Comparison of ENCODE assay signal across 1 cellular context in genomic region chr3:194339356-194339755, GRCh38.
TF ChIP-seq lines count a peak whose summit lies in the region.

No MANE protein-coding gene starts in this region.

TF ChIP-seq in GM23338, 12 proteins besides CTCF, POLR2A, EP300 and RAD21:
- TF ChIP-seq JUNB (IDR thresholded peaks at IDR 0.05; ENCODE audit: unreplicated experiment), result no peak
- TF ChIP-seq, protein P1, sequence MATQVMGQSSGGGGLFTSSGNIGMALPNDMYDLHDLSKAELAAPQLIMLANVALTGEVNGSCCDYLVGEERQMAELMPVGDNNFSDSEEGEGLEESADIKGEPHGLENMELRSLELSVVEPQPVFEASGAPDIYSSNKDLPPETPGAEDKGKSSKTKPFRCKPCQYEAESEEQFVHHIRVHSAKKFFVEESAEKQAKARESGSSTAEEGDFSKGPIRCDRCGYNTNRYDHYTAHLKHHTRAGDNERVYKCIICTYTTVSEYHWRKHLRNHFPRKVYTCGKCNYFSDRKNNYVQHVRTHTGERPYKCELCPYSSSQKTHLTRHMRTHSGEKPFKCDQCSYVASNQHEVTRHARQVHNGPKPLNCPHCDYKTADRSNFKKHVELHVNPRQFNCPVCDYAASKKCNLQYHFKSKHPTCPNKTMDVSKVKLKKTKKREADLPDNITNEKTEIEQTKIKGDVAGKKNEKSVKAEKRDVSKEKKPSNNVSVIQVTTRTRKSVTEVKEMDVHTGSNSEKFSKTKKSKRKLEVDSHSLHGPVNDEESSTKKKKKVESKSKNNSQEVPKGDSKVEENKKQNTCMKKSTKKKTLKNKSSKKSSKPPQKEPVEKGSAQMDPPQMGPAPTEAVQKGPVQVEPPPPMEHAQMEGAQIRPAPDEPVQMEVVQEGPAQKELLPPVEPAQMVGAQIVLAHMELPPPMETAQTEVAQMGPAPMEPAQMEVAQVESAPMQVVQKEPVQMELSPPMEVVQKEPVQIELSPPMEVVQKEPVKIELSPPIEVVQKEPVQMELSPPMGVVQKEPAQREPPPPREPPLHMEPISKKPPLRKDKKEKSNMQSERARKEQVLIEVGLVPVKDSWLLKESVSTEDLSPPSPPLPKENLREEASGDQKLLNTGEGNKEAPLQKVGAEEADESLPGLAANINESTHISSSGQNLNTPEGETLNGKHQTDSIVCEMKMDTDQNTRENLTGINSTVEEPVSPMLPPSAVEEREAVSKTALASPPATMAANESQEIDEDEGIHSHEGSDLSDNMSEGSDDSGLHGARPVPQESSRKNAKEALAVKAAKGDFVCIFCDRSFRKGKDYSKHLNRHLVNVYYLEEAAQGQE (IDR thresholded peaks at IDR 0.05; ENCODE audit: unreplicated experiment), result no peak
- TF ChIP-seq, protein P2, sequence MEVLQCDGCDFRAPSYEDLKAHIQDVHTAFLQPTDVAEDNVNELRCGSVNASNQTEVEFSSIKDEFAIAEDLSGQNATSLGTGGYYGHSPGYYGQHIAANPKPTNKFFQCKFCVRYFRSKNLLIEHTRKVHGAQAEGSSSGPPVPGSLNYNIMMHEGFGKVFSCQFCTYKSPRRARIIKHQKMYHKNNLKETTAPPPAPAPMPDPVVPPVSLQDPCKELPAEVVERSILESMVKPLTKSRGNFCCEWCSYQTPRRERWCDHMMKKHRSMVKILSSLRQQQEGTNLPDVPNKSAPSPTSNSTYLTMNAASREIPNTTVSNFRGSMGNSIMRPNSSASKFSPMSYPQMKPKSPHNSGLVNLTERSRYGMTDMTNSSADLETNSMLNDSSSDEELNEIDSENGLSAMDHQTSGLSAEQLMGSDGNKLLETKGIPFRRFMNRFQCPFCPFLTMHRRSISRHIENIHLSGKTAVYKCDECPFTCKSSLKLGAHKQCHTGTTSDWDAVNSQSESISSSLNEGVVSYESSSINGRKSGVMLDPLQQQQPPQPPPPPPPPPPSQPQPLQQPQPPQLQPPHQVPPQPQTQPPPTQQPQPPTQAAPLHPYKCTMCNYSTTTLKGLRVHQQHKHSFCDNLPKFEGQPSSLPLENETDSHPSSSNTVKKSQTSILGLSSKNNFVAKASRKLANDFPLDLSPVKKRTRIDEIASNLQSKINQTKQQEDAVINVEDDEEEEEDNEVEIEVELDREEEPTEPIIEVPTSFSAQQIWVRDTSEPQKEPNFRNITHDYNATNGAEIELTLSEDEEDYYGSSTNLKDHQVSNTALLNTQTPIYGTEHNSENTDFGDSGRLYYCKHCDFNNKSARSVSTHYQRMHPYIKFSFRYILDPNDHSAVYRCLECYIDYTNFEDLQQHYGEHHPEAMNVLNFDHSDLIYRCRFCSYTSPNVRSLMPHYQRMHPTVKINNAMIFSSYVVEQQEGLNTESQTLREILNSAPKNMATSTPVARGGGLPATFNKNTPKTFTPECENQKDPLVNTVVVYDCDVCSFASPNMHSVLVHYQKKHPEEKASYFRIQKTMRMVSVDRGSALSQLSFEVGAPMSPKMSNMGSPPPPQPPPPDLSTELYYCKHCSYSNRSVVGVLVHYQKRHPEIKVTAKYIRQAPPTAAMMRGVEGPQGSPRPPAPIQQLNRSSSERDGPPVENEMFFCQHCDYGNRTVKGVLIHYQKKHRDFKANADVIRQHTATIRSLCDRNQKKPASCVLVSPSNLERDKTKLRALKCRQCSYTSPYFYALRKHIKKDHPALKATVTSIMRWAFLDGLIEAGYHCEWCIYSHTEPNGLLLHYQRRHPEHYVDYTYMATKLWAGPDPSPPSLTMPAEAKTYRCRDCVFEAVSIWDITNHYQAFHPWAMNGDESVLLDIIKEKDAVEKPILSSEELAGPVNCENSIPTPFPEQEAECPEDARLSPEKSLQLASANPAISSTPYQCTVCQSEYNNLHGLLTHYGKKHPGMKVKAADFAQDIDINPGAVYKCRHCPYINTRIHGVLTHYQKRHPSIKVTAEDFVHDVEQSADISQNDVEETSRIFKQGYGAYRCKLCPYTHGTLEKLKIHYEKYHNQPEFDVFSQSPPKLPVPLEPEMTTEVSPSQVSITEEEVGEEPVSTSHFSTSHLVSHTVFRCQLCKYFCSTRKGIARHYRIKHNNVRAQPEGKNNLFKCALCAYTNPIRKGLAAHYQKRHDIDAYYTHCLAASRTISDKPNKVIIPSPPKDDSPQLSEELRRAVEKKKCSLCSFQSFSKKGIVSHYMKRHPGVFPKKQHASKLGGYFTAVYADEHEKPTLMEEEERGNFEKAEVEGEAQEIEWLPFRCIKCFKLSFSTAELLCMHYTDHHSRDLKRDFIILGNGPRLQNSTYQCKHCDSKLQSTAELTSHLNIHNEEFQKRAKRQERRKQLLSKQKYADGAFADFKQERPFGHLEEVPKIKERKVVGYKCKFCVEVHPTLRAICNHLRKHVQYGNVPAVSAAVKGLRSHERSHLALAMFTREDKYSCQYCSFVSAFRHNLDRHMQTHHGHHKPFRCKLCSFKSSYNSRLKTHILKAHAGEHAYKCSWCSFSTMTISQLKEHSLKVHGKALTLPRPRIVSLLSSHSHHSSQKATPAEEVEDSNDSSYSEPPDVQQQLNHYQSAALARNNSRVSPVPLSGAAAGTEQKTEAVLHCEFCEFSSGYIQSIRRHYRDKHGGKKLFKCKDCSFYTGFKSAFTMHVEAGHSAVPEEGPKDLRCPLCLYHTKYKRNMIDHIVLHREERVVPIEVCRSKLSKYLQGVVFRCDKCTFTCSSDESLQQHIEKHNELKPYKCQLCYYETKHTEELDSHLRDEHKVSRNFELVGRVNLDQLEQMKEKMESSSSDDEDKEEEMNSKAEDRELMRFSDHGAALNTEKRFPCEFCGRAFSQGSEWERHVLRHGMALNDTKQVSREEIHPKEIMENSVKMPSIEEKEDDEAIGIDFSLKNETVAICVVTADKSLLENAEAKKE (CRISPR knock-in tag; IDR thresholded peaks at IDR 0.05), result no peak
- no peak for TF ChIP-seq CREB1 (CRISPR knock-in tag; IDR thresholded peaks at IDR 0.05; ENCODE audit: low read depth)
- TF ChIP-seq, protein P3, sequence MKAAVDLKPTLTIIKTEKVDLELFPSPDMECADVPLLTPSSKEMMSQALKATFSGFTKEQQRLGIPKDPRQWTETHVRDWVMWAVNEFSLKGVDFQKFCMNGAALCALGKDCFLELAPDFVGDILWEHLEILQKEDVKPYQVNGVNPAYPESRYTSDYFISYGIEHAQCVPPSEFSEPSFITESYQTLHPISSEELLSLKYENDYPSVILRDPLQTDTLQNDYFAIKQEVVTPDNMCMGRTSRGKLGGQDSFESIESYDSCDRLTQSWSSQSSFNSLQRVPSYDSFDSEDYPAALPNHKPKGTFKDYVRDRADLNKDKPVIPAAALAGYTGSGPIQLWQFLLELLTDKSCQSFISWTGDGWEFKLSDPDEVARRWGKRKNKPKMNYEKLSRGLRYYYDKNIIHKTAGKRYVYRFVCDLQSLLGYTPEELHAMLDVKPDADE (IDR thresholded peaks at IDR 0.05), result no peak
- TF ChIP-seq ZNF114 (CRISPR knock-in tag; IDR thresholded peaks at IDR 0.05), result no peak
- TF ChIP-seq STAT1 (IDR thresholded peaks at IDR 0.05; ENCODE audit: unreplicated experiment), result no peak
- no peak for TF ChIP-seq NANOG (IDR thresholded peaks at IDR 0.05; ENCODE audit: borderline replicate concordance)
- TF ChIP-seq ZNF331 (CRISPR knock-in tag; IDR thresholded peaks at IDR 0.05; ENCODE audit: low read depth), result no peak
- TF ChIP-seq EZH2phosphoT487 (IDR thresholded peaks at IDR 0.05; ENCODE audit: unreplicated experiment), result no peak
- no peak for TF ChIP-seq POLR2AphosphoS5 (IDR thresholded peaks at IDR 0.05; ENCODE audit: low read depth)
- TF ChIP-seq EZH2 (IDR thresholded peaks at IDR 0.05; ENCODE audit: low read depth, unreplicated experiment), result no peak
